In the genomic region with DNA sequence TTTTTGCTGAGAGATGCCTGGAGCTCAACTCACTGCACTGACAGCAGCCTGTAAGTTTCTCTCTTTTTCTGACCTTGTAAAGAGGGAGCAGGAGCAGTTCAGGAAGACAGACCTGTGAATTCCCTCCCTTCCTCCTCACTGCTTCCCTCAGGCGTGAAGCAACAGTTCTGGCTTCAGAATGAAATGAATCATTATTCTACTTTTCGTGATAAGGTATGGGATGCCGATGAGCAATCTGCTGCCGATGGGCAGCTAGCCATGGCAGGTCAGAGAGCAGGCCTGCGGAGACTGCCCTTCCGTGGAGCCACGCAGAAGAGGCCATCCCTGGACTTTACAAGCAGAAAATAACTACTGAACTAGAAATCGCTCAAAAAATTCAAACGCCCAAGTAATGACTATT, we compare ENCODE assay signal across 15 cellular contexts.
DNase-seq lines count a peak whose midpoint lies in the region; ATAC-seq and TF ChIP-seq lines count a peak whose summit lies in the region.
"Had no signal": no experiment of that assay in that cellular context is flagged by ENCODE, and none has a peak within 500 bp of the region (broad histone marks: within the 10 kb centered on the region; RNA-seq: fewer than 3 reads in every experiment).

No MANE protein-coding gene starts in this region.

- H3K23ac ChIP-seq in trophoblast cell (ENCODE audit: low read length) = no peak overlapping the region

- H3K79me1 ChIP-seq in trophoblast cell (ENCODE audit: low read length) = no peaks in the 10 kb centered on the region

- H2BK120ac ChIP-seq in trophoblast cell (ENCODE audit: insufficient read depth, low read length, poor library complexity) = no peak overlapping the region

- no peak for TF ChIP-seq CTCF in fibroblast of lung (conservative IDR thresholded peaks at IDR 0.05 in 1 of 2, IDR thresholded peaks at IDR 0.05 in 1 of 2; ENCODE audit: low read depth in 1 of 2, low read length in 2 of 2)

- no peak overlapping the region for H3K9ac ChIP-seq in fibroblast of lung (ENCODE audit: insufficient read depth, low read length)
- no peak overlapping the region for H3K9ac ChIP-seq in trophoblast cell (ENCODE audit: low read length)

- H3K4me3 Mint-ChIP-seq in activated T-cell treated with anti-CD3 and anti-CD28 coated beads, Interleukin-2, amount 50 U/mL, for 4 hours = no peak overlapping the region
- H3K4me3 Mint-ChIP-seq: activated B cell treated with CpG ODN at 0.5 μM for 24 hours; brain; CD8-positive, alpha-beta T cell had no signal

- no peaks in the 10 kb centered on the region for H3K36me3 ChIP-seq in fibroblast of lung (ENCODE audit: control insufficient read depth, insufficient read depth, low read length)
- H3K36me3 ChIP-seq in trophoblast cell (ENCODE audit: control insufficient read depth in 1 of 2, insufficient read depth in 2 of 2, low read length in 2 of 2) = no peaks in the 10 kb centered on the region
- H3K36me3 ChIP-seq: SJSA1, suprapubic skin had no signal

- ATAC-seq in activated T-cell treated with anti-CD3 and anti-CD28 coated beads, Interleukin-2, amount 50 U/mL, for 4 hours = no peak
- ATAC-seq: CD8-positive, alpha-beta T cell; right cardiac atrium had no signal

- no CpG with 5 or more reads among the region's 9 CpGs for WGBS in trophoblast cell (ENCODE audit: extremely low coverage, insufficient coverage, insufficient read length)

- H3K4me2 ChIP-seq in fibroblast of lung (ENCODE audit: extremely low read depth, insufficient read depth, low read length) (no peak overlapping the region), trophoblast cell (ENCODE audit: low read length) (no peak overlapping the region)

- H3K14ac ChIP-seq in trophoblast cell (ENCODE audit: low read length) = no peak overlapping the region

- H2AK5ac ChIP-seq in trophoblast cell (ENCODE audit: low read length) = no peak overlapping the region

- H3K4me1 ChIP-seq in fibroblast of lung (ENCODE audit: control insufficient read depth, extremely low read depth, insufficient read depth, low read length) (no peaks in the 10 kb centered on the region), trophoblast cell (ENCODE audit: control insufficient read depth in 1 of 2, insufficient read depth in 2 of 2, low read length in 2 of 2) (peaks cover 0 to 2% of the 10 kb centered on the region in 2 experiments)
- H3K4me1 ChIP-seq: suprapubic skin had no signal

- no peaks in the 10 kb centered on the region for H3K4me1 Mint-ChIP-seq in activated T-cell treated with anti-CD3 and anti-CD28 coated beads, Interleukin-2, amount 50 U/mL, for 4 hours (ENCODE audit: low read depth)
- H3K4me1 Mint-ChIP-seq: activated B cell treated with CpG ODN at 0.5 μM for 24 hours had no signal

- no peak overlapping the region for H4K91ac ChIP-seq in trophoblast cell (ENCODE audit: low read depth, low read length)

- no peak overlapping the region for H4K12ac ChIP-seq in trophoblast cell (ENCODE audit: low read depth, low read length)

- H3K36me3 Mint-ChIP-seq in activated T-cell treated with anti-CD3 and anti-CD28 coated beads, Interleukin-2, amount 50 U/mL, for 4 hours (ENCODE audit: insufficient read depth) = no peaks in the 10 kb centered on the region
- H3K36me3 Mint-ChIP-seq: brain; CD8-positive, alpha-beta T cell had no signal

- H3K27ac ChIP-seq in fibroblast of lung (ENCODE audit: insufficient read depth, low read length) (no peak overlapping the region), trophoblast cell (ENCODE audit: low read depth, low read length) (no peak overlapping the region)
- H3K27ac ChIP-seq: epithelial cell of prostate, SJSA1, suprapubic skin had no signal

- no peak overlapping the region for H4K8ac ChIP-seq in trophoblast cell (ENCODE audit: low read depth, low read length)

- no peak overlapping the region for H3K4me3 ChIP-seq in fibroblast of lung (replicated peaks in 1 of 4; ENCODE audit: control extremely low read depth in 1 of 4, insufficient read depth in 1 of 4, low read depth in 3 of 4, low read length in 4 of 4)
- no peak overlapping the region for H3K4me3 ChIP-seq in trophoblast cell (ENCODE audit: low read depth, low read length)
- H3K4me3 ChIP-seq: SJSA1, suprapubic skin had no signal

- H4K20me1 ChIP-seq in fibroblast of lung (ENCODE audit: control insufficient read depth, extremely low read depth, insufficient read depth, low read length) = no peaks in the 10 kb centered on the region

- no peak overlapping the region for H2BK12ac ChIP-seq in trophoblast cell (ENCODE audit: low read length)

- H3K4ac ChIP-seq in trophoblast cell (ENCODE audit: low read depth, low read length) = no peak overlapping the region

- H2BK5ac ChIP-seq in trophoblast cell (ENCODE audit: low read depth, low read length, poor library complexity) = no peak overlapping the region

- DNase-seq in HK-2 (ENCODE audit: unreplicated experiment) = peak; percentile 54
- DNase-seq in RPMI7951 (ENCODE audit: low read depth) = peak; percentile 65
- DNase-seq in fibroblast of lung (ENCODE audit: low read depth in 2 of 2) = peak; percentile 28 to 82
- peak; percentile 84 to 90 for DNase-seq in trophoblast cell
- DNase-seq in activated T-cell treated with anti-CD3 and anti-CD28 coated beads, Interleukin-2, amount 50 U/mL, for 4 hours = no peak
- DNase-seq in hippocampal formation (lab: John Stamatoyannopoulos, UW) = no peak
- DNase-seq in activated T-cell treated with anti-CD3 and anti-CD28 coated beads for 4 hours = no peak
- DNase-seq: activated B cell treated with CpG ODN at 0.5 μM for 24 hours; CD8-positive, alpha-beta T cell; NCI-H526 had no signal

- peaks cover 4% of the 10 kb centered on the region for H3K9me3 Mint-ChIP-seq in activated T-cell treated with anti-CD3 and anti-CD28 coated beads, Interleukin-2, amount 50 U/mL, for 4 hours

- H2AFZ ChIP-seq in fibroblast of lung (ENCODE audit: low read length) (no peak overlapping the region), trophoblast cell (ENCODE audit: insufficient read depth, low read length, poor library complexity) (no peak overlapping the region)

- no peaks in the 10 kb centered on the region for H3K27me3 Mint-ChIP-seq in activated T-cell treated with anti-CD3 and anti-CD28 coated beads, Interleukin-2, amount 50 U/mL, for 4 hours (ENCODE audit: low read depth)
- H3K27me3 Mint-ChIP-seq: activated B cell treated with CpG ODN at 0.5 μM for 24 hours had no signal

- H3K9me3 ChIP-seq in fibroblast of lung (ENCODE audit: control insufficient read depth, insufficient read depth, low read depth, low read length) (no peaks in the 10 kb centered on the region), trophoblast cell (ENCODE audit: insufficient read depth, low read depth, low read length) (no peaks in the 10 kb centered on the region)
- H3K9me3 ChIP-seq: SJSA1, suprapubic skin had no signal

- H3K79me2 ChIP-seq in fibroblast of lung (ENCODE audit: control insufficient read depth, insufficient read depth, low read length) (no peaks in the 10 kb centered on the region), trophoblast cell (ENCODE audit: control insufficient read depth, insufficient read depth, low read length, poor library complexity) (no peaks in the 10 kb centered on the region)

- H3K27me3 ChIP-seq in fibroblast of lung (ENCODE audit: control insufficient read depth, insufficient read depth, low read length) = no peaks in the 10 kb centered on the region
- H3K27me3 ChIP-seq in trophoblast cell (ENCODE audit: insufficient read depth, low read length) = no peaks in the 10 kb centered on the region
- H3K27me3 ChIP-seq: SJSA1, suprapubic skin had no signal

- H3K18ac ChIP-seq in trophoblast cell (ENCODE audit: low read length) = no peak overlapping the region

Comparison
In these comparisons a context has a peak if more than half of its experiments do, and no peak if none do; other contexts are left out.
1. DNase-seq: peak in HK-2 (single experiment), RPMI7951 (single experiment), fibroblast of lung (2 of 2) and trophoblast cell (2 of 2); none in activated T-cell treated with anti-CD3 and anti-CD28 coated beads, Interleukin-2, amount 50 U/mL, for 4 hours (single experiment), hippocampal formation (0 of 2) and activated T-cell treated with anti-CD3 and anti-CD28 coated beads for 4 hours (single experiment).